In genomic region chr1:134936-135335, GRCh38 we compare ENCODE assay signal across 8 cellular contexts.
DNase-seq lines count a peak whose midpoint lies in the region; ATAC-seq and TF ChIP-seq lines count a peak whose summit lies in the region.
"Not testable (repeated sequence)": the region's sequence is repeated elsewhere in the genome, so short reads cannot be mapped to it uniquely, and the experiment has no call there.

No MANE protein-coding gene starts in this region.

- H3K27ac ChIP-seq in RWPE2 (ENCODE audit: poor library complexity, severe bottlenecking); ascending aorta; upper lobe of right lung: not testable (repeated sequence)

- not testable (repeated sequence) for H3K36me3 ChIP-seq in RWPE2 (ENCODE audit: low read depth); ascending aorta; mucosa of descending colon (ENCODE audit: low read depth); upper lobe of right lung

- H3K27me3 Mint-ChIP-seq in activated CD8-positive, alpha-beta memory T cell treated with anti-CD3 and anti-CD28 coated beads, Interleukin-2, amount 10 ng/mL, durations not matched to agents 7 days and 5 days, result not testable (repeated sequence)

- H3K4me3 Mint-ChIP-seq in activated CD8-positive, alpha-beta memory T cell treated with anti-CD3 and anti-CD28 coated beads, Interleukin-2, amount 10 ng/mL, durations not matched to agents 7 days and 5 days, result not testable (repeated sequence)

- ATAC-seq in RWPE2 (ENCODE audit: low read depth); activated CD8-positive, alpha-beta memory T cell treated with anti-CD3 and anti-CD28 coated beads, Interleukin-2, amount 10 ng/mL, durations not matched to agents 7 days and 5 days; Right ventricle myocardium inferior; left lobe of liver; mucosa of descending colon; upper lobe of right lung: not testable (repeated sequence)

- H3K9me3 ChIP-seq in RWPE2 (ENCODE audit: severe bottlenecking); ascending aorta; mucosa of descending colon; upper lobe of right lung: not testable (repeated sequence)

- not testable (repeated sequence) for H3K36me3 Mint-ChIP-seq in activated CD8-positive, alpha-beta memory T cell treated with anti-CD3 and anti-CD28 coated beads, Interleukin-2, amount 10 ng/mL, durations not matched to agents 7 days and 5 days

- DNase-seq in RWPE2 (ENCODE audit: low spot score) (peak; percentile 4), ascending aorta (ENCODE audit: low spot score in 2 of 2) (peak; percentile 5 to 56), Right ventricle myocardium inferior (ENCODE audit: missing footprints) (peak; percentile 40), left lobe of liver (ENCODE audit: low spot score) (peak; percentile 32), mucosa of descending colon (peak in 2 of 3 donors; percentile 15 to 31), posterior vena cava (ENCODE audit: low spot score) (peak; percentile 70), upper lobe of right lung (peak; percentile 31)
- peak; percentile 34 for DNase-seq in activated CD8-positive, alpha-beta memory T cell treated with anti-CD3 and anti-CD28 coated beads, Interleukin-2, amount 10 ng/mL, durations not matched to agents 7 days and 5 days

- not testable (repeated sequence) for H3K27me3 ChIP-seq in RWPE2 (ENCODE audit: insufficient read depth, poor library complexity, severe bottlenecking); ascending aorta; upper lobe of right lung

- CTCF ChIA-PET in activated CD8-positive, alpha-beta memory T cell treated with anti-CD3 and anti-CD28 coated beads, Interleukin-2, amount 10 ng/mL, durations not matched to agents 7 days and 5 days (lab: Charles Lee), result not testable (repeated sequence)

- H3K4me1 Mint-ChIP-seq in activated CD8-positive, alpha-beta memory T cell treated with anti-CD3 and anti-CD28 coated beads, Interleukin-2, amount 10 ng/mL, durations not matched to agents 7 days and 5 days, result not testable (repeated sequence)

- not testable (repeated sequence) for TF ChIP-seq CTCF in RWPE2 (IDR thresholded peaks at IDR 0.05; ENCODE audit: poor library complexity, severe bottlenecking); ascending aorta (IDR thresholded peaks at IDR 0.05); mucosa of descending colon (IDR thresholded peaks at IDR 0.05); upper lobe of right lung (IDR thresholded peaks at IDR 0.05)

- not testable (repeated sequence) for H3K9me3 Mint-ChIP-seq in activated CD8-positive, alpha-beta memory T cell treated with anti-CD3 and anti-CD28 coated beads, Interleukin-2, amount 10 ng/mL, durations not matched to agents 7 days and 5 days (ENCODE audit: low read depth)

- H3K4me3 ChIP-seq in RWPE2 (ENCODE audit: severe bottlenecking); ascending aorta; mucosa of descending colon; upper lobe of right lung: not testable (repeated sequence)

- not testable (repeated sequence) for H3K4me1 ChIP-seq in RWPE2 (ENCODE audit: insufficient read depth, poor library complexity, severe bottlenecking); ascending aorta; mucosa of descending colon (ENCODE audit: low read depth); upper lobe of right lung

- intact Hi-C loops in ascending aorta (cut with DNase I); Right ventricle myocardium inferior (cut with DNase I); mucosa of descending colon (cut with DNase I, micrococcal nuclease); posterior vena cava (cut with DNase I); upper lobe of right lung (cut with DNase I): not testable (repeated sequence)

- H3K27ac Mint-ChIP-seq in activated CD8-positive, alpha-beta memory T cell treated with anti-CD3 and anti-CD28 coated beads, Interleukin-2, amount 10 ng/mL, durations not matched to agents 7 days and 5 days, result not testable (repeated sequence)

Comparison
In these comparisons a context has a peak if more than half of its experiments do, and no peak if none do; other contexts are left out.
1. DNase-seq: peak in every context shown above with its lines; median percentile 70 in posterior vena cava; 40 in Right ventricle myocardium inferior; 34 in activated CD8-positive, alpha-beta memory T cell treated with anti-CD3 and anti-CD28 coated beads, Interleukin-2, amount 10 ng/mL, durations not matched to agents 7 days and 5 days; 32 in left lobe of liver; 31 in upper lobe of right lung; 30 in ascending aorta; 23 in mucosa of descending colon; 4 in RWPE2.